1 cellular context compared by ENCODE assay signal in the genomic region with DNA sequence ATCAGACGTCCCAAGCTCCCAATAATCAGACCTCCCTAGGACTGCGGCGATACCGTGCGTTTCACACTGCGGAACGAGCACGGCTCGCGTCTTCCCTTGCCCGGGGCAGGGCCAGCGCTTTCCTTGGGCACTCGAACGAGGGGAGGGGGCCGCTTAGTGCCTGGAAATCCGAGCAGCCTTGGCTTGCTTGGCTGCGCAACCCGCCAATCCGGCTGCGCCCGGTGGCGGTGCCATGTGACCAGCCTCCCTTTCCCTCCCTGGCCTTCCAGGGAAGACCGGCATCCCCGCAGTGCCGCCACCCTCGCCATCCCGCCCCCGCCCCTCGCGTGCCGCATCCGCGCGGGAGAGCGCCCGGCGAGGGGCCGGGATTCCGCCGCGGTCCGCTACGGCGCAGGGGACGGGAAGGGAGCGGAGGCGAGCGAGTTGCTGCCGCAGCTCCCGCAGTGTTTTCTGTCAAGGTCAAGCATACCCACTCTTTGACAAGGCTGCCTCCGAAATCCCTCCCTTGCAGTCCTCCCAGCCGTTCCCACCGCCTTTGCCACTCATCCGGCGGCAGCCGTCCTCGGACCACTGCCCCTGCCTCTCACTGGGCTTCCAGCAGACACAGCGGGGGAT.
TF ChIP-seq lines count a peak whose summit lies in the region.

No MANE protein-coding gene starts in this region.

TF ChIP-seq in HEK293, 187 proteins besides CTCF, POLR2A, EP300 and RAD21 (continued from another document and continues in another):
- TF ChIP-seq ZNF292 (tag by site-specific recombination; IDR thresholded peaks at IDR 0.05; ENCODE audit: borderline replicate concordance, low read depth): no peak
- no peak; the same call in 1 of the 2 replicates for TF ChIP-seq SP3 (tag by site-specific recombination; IDR thresholded peaks at IDR 0.05)
- peak; percentile 99 for TF ChIP-seq IKZF3 (tag by site-specific recombination; IDR thresholded peaks at IDR 0.05)
- no peak for TF ChIP-seq ZNF37A (tag by site-specific recombination; IDR thresholded peaks at IDR 0.05)
- no peak for TF ChIP-seq OVOL3 (tag by site-specific recombination; IDR thresholded peaks at IDR 0.05)
- TF ChIP-seq ZNF211 (tag by site-specific recombination; IDR thresholded peaks at IDR 0.05; ENCODE audit: low read depth): no peak
- no peak for TF ChIP-seq ZNF26 (tag by site-specific recombination; IDR thresholded peaks at IDR 0.05)
- peak; percentile 67; the same call in 1 of the 2 replicates for TF ChIP-seq ZBTB20 (tag by site-specific recombination; IDR thresholded peaks at IDR 0.05)
- no peak for TF ChIP-seq ZNF621 (tag by site-specific recombination; IDR thresholded peaks at IDR 0.05)
- no peak for TF ChIP-seq ZNF664 (tag by site-specific recombination; IDR thresholded peaks at IDR 0.05)
- no peak for TF ChIP-seq HOXD13 (CRISPR knock-in tag; IDR thresholded peaks at IDR 0.05; ENCODE audit: borderline replicate concordance)
- TF ChIP-seq ZEB2 (tag by site-specific recombination; IDR thresholded peaks at IDR 0.05): peak; percentile 71
- no peak for TF ChIP-seq ZNF792 (tag by site-specific recombination; IDR thresholded peaks at IDR 0.05)
- no peak for TF ChIP-seq ZBTB44 (tag by site-specific recombination; IDR thresholded peaks at IDR 0.05)
- no peak for TF ChIP-seq ZNF510 (tag by site-specific recombination; IDR thresholded peaks at IDR 0.05; ENCODE audit: insufficient replicate concordance)
- 0 out of 2 replicates have a peak, but pooled peaks have one; percentile 35 for TF ChIP-seq PBX3 (CRISPR knock-in tag; IDR thresholded peaks at IDR 0.05)
- TF ChIP-seq ZNF777 (tag by site-specific recombination; IDR thresholded peaks at IDR 0.05; ENCODE audit: borderline replicate concordance): no peak
- TF ChIP-seq TRIM28 (IDR thresholded peaks at IDR 0.05; ENCODE audit: borderline replicate concordance, low read length): no peak
- no peak for TF ChIP-seq ZNF560 (tag by site-specific recombination; IDR thresholded peaks at IDR 0.05; ENCODE audit: borderline replicate concordance)
- TF ChIP-seq ZNF654 (tag by site-specific recombination; IDR thresholded peaks at IDR 0.05; ENCODE audit: low read depth): no peak
- TF ChIP-seq, protein P1, sequence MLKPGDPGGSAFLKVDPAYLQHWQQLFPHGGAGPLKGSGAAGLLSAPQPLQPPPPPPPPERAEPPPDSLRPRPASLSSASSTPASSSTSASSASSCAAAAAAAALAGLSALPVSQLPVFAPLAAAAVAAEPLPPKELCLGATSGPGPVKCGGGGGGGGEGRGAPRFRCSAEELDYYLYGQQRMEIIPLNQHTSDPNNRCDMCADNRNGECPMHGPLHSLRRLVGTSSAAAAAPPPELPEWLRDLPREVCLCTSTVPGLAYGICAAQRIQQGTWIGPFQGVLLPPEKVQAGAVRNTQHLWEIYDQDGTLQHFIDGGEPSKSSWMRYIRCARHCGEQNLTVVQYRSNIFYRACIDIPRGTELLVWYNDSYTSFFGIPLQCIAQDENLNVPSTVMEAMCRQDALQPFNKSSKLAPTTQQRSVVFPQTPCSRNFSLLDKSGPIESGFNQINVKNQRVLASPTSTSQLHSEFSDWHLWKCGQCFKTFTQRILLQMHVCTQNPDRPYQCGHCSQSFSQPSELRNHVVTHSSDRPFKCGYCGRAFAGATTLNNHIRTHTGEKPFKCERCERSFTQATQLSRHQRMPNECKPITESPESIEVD (tag by site-specific recombination; IDR thresholded peaks at IDR 0.05): no peak
- no peak for TF ChIP-seq ZNF658 (tag by site-specific recombination; IDR thresholded peaks at IDR 0.05)
- TF ChIP-seq MYNN (tag by site-specific recombination; IDR thresholded peaks at IDR 0.05; ENCODE audit: borderline replicate concordance): no peak; the same call in 1 of the 2 replicates
- peak; percentile 79 for TF ChIP-seq ZXDB (tag by site-specific recombination; IDR thresholded peaks at IDR 0.05)
- TF ChIP-seq HOXC10 (CRISPR knock-in tag; IDR thresholded peaks at IDR 0.05): no peak
- no peak for TF ChIP-seq ZNF140 (tag by site-specific recombination; IDR thresholded peaks at IDR 0.05)
- TF ChIP-seq TCF7L2 (IDR thresholded peaks at IDR 0.05; ENCODE audit: borderline replicate concordance, low read depth, low read length): no peak
- TF ChIP-seq ZNF16 (tag by site-specific recombination; IDR thresholded peaks at IDR 0.05; ENCODE audit: low read depth): no peak
- peak; percentile 36; the same call in 1 of the 2 replicates for TF ChIP-seq PRDM1 (tag by site-specific recombination; IDR thresholded peaks at IDR 0.05)
- peak; percentile 96 for TF ChIP-seq ZFHX2 (tag by site-specific recombination; conservative IDR thresholded peaks at IDR 0.05)
- TF ChIP-seq ZNF623 (tag by site-specific recombination; IDR thresholded peaks at IDR 0.05): no peak; the same call in 1 of the 2 replicates
- TF ChIP-seq, protein P2, sequence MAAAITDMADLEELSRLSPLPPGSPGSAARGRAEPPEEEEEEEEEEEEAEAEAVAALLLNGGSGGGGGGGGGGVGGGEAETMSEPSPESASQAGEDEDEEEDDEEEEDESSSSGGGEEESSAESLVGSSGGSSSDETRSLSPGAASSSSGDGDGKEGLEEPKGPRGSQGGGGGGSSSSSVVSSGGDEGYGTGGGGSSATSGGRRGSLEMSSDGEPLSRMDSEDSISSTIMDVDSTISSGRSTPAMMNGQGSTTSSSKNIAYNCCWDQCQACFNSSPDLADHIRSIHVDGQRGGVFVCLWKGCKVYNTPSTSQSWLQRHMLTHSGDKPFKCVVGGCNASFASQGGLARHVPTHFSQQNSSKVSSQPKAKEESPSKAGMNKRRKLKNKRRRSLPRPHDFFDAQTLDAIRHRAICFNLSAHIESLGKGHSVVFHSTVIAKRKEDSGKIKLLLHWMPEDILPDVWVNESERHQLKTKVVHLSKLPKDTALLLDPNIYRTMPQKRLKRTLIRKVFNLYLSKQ (tag by site-specific recombination; IDR thresholded peaks at IDR 0.05; ENCODE audit: borderline replicate concordance): no peak
- TF ChIP-seq ZNF2 (tag by site-specific recombination; IDR thresholded peaks at IDR 0.05): peak; percentile 78; the same call in 1 of the 2 replicates
- TF ChIP-seq ZNF155 (tag by site-specific recombination; IDR thresholded peaks at IDR 0.05): no peak
- no peak for TF ChIP-seq ZNF768 (tag by site-specific recombination; IDR thresholded peaks at IDR 0.05)
- TF ChIP-seq ZNF214 (tag by site-specific recombination; IDR thresholded peaks at IDR 0.05; ENCODE audit: borderline replicate concordance): no peak
- no peak for TF ChIP-seq ZNF132 (tag by site-specific recombination; IDR thresholded peaks at IDR 0.05; ENCODE audit: borderline replicate concordance)
- TF ChIP-seq ZNF677 (tag by site-specific recombination; IDR thresholded peaks at IDR 0.05): 0 out of 2 replicates have a peak, but pooled peaks have one; percentile 18
- TF ChIP-seq ZBTB8A (tag by site-specific recombination; IDR thresholded peaks at IDR 0.05): peak; percentile 94
- TF ChIP-seq, protein P3, sequence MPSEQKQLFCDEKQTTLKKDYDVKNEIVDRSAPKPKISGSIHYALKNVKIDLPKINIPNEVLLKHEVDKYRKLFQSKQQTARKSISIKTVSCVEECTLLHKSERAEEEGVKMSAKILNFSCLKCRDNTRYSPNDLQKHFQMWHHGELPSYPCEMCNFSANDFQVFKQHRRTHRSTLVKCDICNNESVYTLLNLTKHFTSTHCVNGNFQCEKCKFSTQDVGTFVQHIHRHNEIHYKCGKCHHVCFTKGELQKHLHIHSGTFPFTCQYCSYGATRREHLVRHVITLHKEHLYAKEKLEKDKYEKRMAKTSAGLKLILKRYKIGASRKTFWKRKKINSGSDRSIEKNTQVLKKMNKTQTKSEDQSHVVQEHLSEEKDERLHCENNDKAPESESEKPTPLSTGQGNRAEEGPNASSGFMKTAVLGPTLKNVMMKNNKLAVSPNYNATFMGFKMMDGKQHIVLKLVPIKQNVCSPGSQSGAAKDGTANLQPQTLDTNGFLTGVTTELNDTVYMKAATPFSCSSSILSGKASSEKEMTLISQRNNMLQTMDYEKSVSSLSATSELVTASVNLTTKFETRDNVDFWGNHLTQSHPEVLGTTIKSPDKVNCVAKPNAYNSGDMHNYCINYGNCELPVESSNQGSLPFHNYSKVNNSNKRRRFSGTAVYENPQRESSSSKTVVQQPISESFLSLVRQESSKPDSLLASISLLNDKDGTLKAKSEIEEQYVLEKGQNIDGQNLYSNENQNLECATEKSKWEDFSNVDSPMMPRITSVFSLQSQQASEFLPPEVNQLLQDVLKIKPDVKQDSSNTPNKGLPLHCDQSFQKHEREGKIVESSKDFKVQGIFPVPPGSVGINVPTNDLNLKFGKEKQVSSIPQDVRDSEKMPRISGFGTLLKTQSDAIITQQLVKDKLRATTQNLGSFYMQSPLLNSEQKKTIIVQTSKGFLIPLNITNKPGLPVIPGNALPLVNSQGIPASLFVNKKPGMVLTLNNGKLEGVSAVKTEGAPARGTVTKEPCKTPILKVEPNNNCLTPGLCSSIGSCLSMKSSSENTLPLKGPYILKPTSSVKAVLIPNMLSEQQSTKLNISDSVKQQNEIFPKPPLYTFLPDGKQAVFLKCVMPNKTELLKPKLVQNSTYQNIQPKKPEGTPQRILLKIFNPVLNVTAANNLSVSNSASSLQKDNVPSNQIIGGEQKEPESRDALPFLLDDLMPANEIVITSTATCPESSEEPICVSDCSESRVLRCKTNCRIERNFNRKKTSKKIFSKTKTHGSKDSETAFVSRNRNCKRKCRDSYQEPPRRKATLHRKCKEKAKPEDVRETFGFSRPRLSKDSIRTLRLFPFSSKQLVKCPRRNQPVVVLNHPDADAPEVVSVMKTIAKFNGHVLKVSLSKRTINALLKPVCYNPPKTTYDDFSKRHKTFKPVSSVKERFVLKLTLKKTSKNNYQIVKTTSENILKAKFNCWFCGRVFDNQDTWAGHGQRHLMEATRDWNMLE (tag by site-specific recombination; conservative IDR thresholded peaks at IDR 0.05; ENCODE audit: low read depth): no peak
- TF ChIP-seq ZNF202 (tag by site-specific recombination; IDR thresholded peaks at IDR 0.05; ENCODE audit: borderline replicate concordance): no peak
- TF ChIP-seq YY2 (tag by site-specific recombination; IDR thresholded peaks at IDR 0.05): no peak
- peak; percentile 89 for TF ChIP-seq ZNF335 (tag by site-specific recombination; conservative IDR thresholded peaks at IDR 0.05)
- no peak for TF ChIP-seq ZNF639 (tag by site-specific recombination; IDR thresholded peaks at IDR 0.05)
- TF ChIP-seq INSM2 (tag by site-specific recombination; IDR thresholded peaks at IDR 0.05): no peak; the same call in 1 of the 2 replicates
- no peak for TF ChIP-seq ZNF433 (tag by site-specific recombination; IDR thresholded peaks at IDR 0.05; ENCODE audit: low read depth)
- TF ChIP-seq ZBTB1 (tag by site-specific recombination; IDR thresholded peaks at IDR 0.05): no peak
